ENCODE assay signal across 30 cellular contexts in the genomic region with DNA sequence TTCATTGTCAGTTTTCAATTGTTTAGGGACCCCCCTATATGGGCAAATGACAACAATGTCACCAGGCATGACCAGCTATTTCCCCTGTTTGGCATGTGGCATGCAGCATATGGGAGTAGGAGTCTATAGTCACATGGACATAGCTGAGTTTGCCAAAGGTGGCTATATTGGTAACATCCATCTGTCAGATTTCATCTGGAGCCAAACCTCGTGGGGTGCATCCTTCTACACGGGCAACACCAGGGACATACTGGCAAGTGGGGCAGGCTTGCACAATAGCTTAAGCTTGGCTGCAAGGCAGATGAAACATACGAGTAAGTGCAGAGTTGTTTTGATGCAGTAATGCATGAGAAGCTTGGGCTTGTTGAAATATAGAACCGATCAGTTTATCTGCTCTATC. TPM values are rescaled to one million over a fixed set of nuclear protein-coding genes. Genes with fewer than 3 reads are reported as not detected.
DNase-seq lines count a peak whose midpoint lies in the region; ATAC-seq and TF ChIP-seq lines count a peak whose summit lies in the region.
"Had no signal": no experiment of that assay in that cellular context is flagged by ENCODE, and none has a peak within 500 bp of the region (broad histone marks: within the 10 kb centered on the region; RNA-seq: fewer than 3 reads in every experiment).

No MANE protein-coding gene starts in this region.

- H3K4me1 Mint-ChIP-seq in endodermal cell = peaks cover 8% of the 10 kb centered on the region

- no peak overlapping the region for H3K27ac ChIP-seq in endodermal cell (ENCODE audit: low read depth, low read length)
- H3K27ac ChIP-seq in heart right ventricle = no peak overlapping the region
- H3K27ac ChIP-seq: BLaER1, GM23248 had no signal

- no peak for ATAC-seq in GM18517 (IDR thresholded peaks at IDR 0.05; ENCODE audit: unreplicated experiment)
- no peak for ATAC-seq in heart right ventricle
- ATAC-seq: K562, Panc1 had no signal

- peaks cover 40% of the 10 kb centered on the region for H3K9me3 Mint-ChIP-seq in endodermal cell

- peaks cover 7% of the 10 kb centered on the region for H3K27me3 Mint-ChIP-seq in endodermal cell (ENCODE audit: insufficient read depth)

- H3K36me3 ChIP-seq in endodermal cell (ENCODE audit: control insufficient read depth, insufficient read depth, low read length) = peaks cover 62% of the 10 kb centered on the region
- H3K36me3 ChIP-seq in heart right ventricle = peaks cover 0 to 49% (median 14%) of the 10 kb centered on the region in 9 donors

- H3K4me1 ChIP-seq in endodermal cell (ENCODE audit: control insufficient read depth, insufficient read depth, low read length) = no peaks in the 10 kb centered on the region
- H3K4me1 ChIP-seq in heart right ventricle = peaks cover 0 to 6% (median 1%) of the 10 kb centered on the region in 9 donors

- DNase-seq in Ammon's horn (ENCODE audit: low spot score) = peak; percentile 67
- peak in 33 of 58 donors; percentile 1 to 75 (median 31) for DNase-seq in anterior cingulate cortex (lab: John Stamatoyannopoulos, UW)
- DNase-seq in endodermal cell = no peak
- DNase-seq in posterior cingulate gyrus = peak in 8 of 10 donors; percentile 21 to 90 (median 53)
- no peak for DNase-seq in NCI-H2107 treated with DMSO at 0.1 percent for 48 hours (lab: John Stamatoyannopoulos, UW; ENCODE audit: unreplicated experiment)
- no peak for DNase-seq in heart right ventricle
- DNase-seq: CD4-positive, CD25-positive, alpha-beta regulatory T cell; DMS79; EL; GF-D8; GM23248; H9; MV-4-11; NCI-H1105; NCI-H1436 treated with DMSO at 0.1 percent for 48 hours; NCI-H187 treated with DMSO at 0.1 percent for 48 hours; NCI-H2107; NCI-H2227 treated with DMSO at 0.1 percent for 48 hours; NCI-H526 treated with DMSO at 0.1 percent for 48 hours; SHP77 treated with DMSO at 0.1 percent for 48 hours had no signal

- no peak overlapping the region for H3K9ac ChIP-seq in endodermal cell (ENCODE audit: extremely low read depth, low read length, poor library complexity, severe bottlenecking)
- H3K9ac ChIP-seq: BLaER1, GM23248 had no signal

- H3K4me3 ChIP-seq in endodermal cell (ENCODE audit: low read length) (peak overlapping the region; percentile 43), heart right ventricle (no peak overlapping the region)
- H3K4me3 ChIP-seq: BLaER1, GM23248, K562 had no signal

- H3K9me3 ChIP-seq in endodermal cell (ENCODE audit: control insufficient read depth, low read length) = peaks cover 39% of the 10 kb centered on the region
- peaks cover 0 to 40% (median 0%) of the 10 kb centered on the region in 11 donors for H3K9me3 ChIP-seq in heart right ventricle

- 88 to 96% methylated on average over 4 of the region's 4 CpGs for WGBS in endodermal cell (ENCODE audit: insufficient coverage in 1 of 2, insufficient read length in 1 of 2), 2 experiments
- WGBS in heart right ventricle, 2 donors = 91 to 95% methylated on average over 4 of the region's 4 CpGs

- intact Hi-C loops in posterior cingulate gyrus (cut with DNase I) = no loop called here
- intact Hi-C loops in heart right ventricle (cut with DNase I) = no loop called here

- TF ChIP-seq CTCF in endodermal cell (conservative IDR thresholded peaks at IDR 0.05) (no peak), heart right ventricle (IDR thresholded peaks at IDR 0.05) (no peak)

- H3K27me3 ChIP-seq in endodermal cell (ENCODE audit: control insufficient read depth, insufficient read depth, low read length, poor library complexity, severe bottlenecking) (no peaks in the 10 kb centered on the region), heart right ventricle (no peaks in the 10 kb centered on the region)
- H3K27me3 ChIP-seq: BLaER1 had no signal

- no peak overlapping the region for H3K4me3 Mint-ChIP-seq in endodermal cell
- H3K4me3 Mint-ChIP-seq: CD4-positive, CD25-positive, alpha-beta regulatory T cell; H9 had no signal

- H3K36me3 Mint-ChIP-seq in endodermal cell (ENCODE audit: low read depth) = peaks cover 76% of the 10 kb centered on the region

- no peak overlapping the region for H3K27ac Mint-ChIP-seq in endodermal cell
- H3K27ac Mint-ChIP-seq: CD4-positive, CD25-positive, alpha-beta regulatory T cell; H9 had no signal

RNA-seq across cellular contexts. Expression of a gene that starts 24.5 kb away (rescaled TPM):
- total RNA-seq in endodermal cell (10 to 100 TPM; 20.7 to 24.8 TPM), heart right ventricle (10 to 100 TPM in 1 of 10 donors, 1 to 10 TPM in 9; 3.8 to 11.8 (median 5.6) TPM)
- 13.4 TPM for polyA plus RNA-seq in endodermal cell (2013, experiment 1 of 2)
- polyA plus RNA-seq in endodermal cell (2013, experiment 2 of 2) = 13.3 TPM
- 1 to 10 TPM; 1.6 to 1.9 TPM for polyA plus RNA-seq in heart right ventricle
- total RNA-seq: HT1080 had no signal

RNA-seq across cellular contexts. Expression of a gene that starts 26.5 kb away (rescaled TPM):
- total RNA-seq in endodermal cell (not detected), heart right ventricle (under 1 TPM in 1 of 10 donors, not detected in 9; 0.19 TPM)
- not detected for polyA plus RNA-seq in endodermal cell (2013, experiment 1 of 2)
- polyA plus RNA-seq in endodermal cell (2013, experiment 2 of 2) = not detected
- polyA plus RNA-seq in heart right ventricle = under 1 TPM in 1 of 2 donors, not detected in 1; 0.03 TPM
- total RNA-seq: A172; CD4-positive, CD25-positive, alpha-beta regulatory T cell; GM23248; H9; HT1080; K562; LHCN-M2; MCF 10A; NCI-H460; OCI-LY7 had no signal
- polyA plus RNA-seq: CD4-positive, CD25-positive, alpha-beta regulatory T cell; GM23248 had no signal

RNA-seq across cellular contexts. Expression of a gene that starts 57.3 kb away (rescaled TPM):
- total RNA-seq in endodermal cell (not detected), heart right ventricle (not detected)
- polyA plus RNA-seq in endodermal cell (2013, experiment 1 of 2) = not detected
- not detected for polyA plus RNA-seq in endodermal cell (2013, experiment 2 of 2)
- polyA plus RNA-seq in heart right ventricle = not detected
- total RNA-seq: A172; CD4-positive, CD25-positive, alpha-beta regulatory T cell; GM23248; H9; HT1080; LHCN-M2; MCF 10A; NCI-H460; OCI-LY7 had no signal
- polyA plus RNA-seq: CD4-positive, CD25-positive, alpha-beta regulatory T cell; GM23248 had no signal

Comparison
In these comparisons a context has a peak if more than half of its experiments do, and no peak if none do; other contexts are left out.
1. DNase-seq: peak in Ammon's horn (single experiment), anterior cingulate cortex (33 of 58) and posterior cingulate gyrus (8 of 10); none in endodermal cell (single experiment), NCI-H2107 treated with DMSO at 0.1 percent for 48 hours (single experiment) and heart right ventricle (0 of 2).